ENCODE assay signal across 8 cellular contexts in genomic region chr12:110266980-110267620, GRCh38. TPM values are rescaled to one million over a fixed set of nuclear protein-coding genes. Genes with fewer than 3 reads are reported as not detected.
DNase-seq lines count a peak whose midpoint lies in the region; TF ChIP-seq lines count a peak whose summit lies in the region.

No MANE protein-coding gene starts in this region.

- H3K4me3 ChIP-seq in ovary (no peak overlapping the region), trophoblast cell (ENCODE audit: low read depth, low read length) (no peak overlapping the region)

- H3K9me3 ChIP-seq in ovary (no peaks in the 10 kb centered on the region), trophoblast cell (ENCODE audit: insufficient read depth, low read depth, low read length) (no peaks in the 10 kb centered on the region)

- H3K27ac ChIP-seq in ovary (no peak overlapping the region), trophoblast cell (ENCODE audit: low read depth, low read length) (no peak overlapping the region)

- TF ChIP-seq EP300 in ovary (IDR thresholded peaks at IDR 0.05) = no peak

- no peaks in the 10 kb centered on the region for H3K79me2 ChIP-seq in trophoblast cell (ENCODE audit: control insufficient read depth, insufficient read depth, low read length, poor library complexity)

- H2AK5ac ChIP-seq in trophoblast cell (ENCODE audit: low read length) = no peak overlapping the region

- 9 to 16% (median 10%) methylated on average over 9 of the region's 9 CpGs for WGBS in ovary, 3 donors
- WGBS in trophoblast cell (ENCODE audit: extremely low coverage, insufficient coverage, insufficient read length) = no CpG with 5 or more reads among the region's 9 CpGs

- H2BK12ac ChIP-seq in trophoblast cell (ENCODE audit: low read length) = no peak overlapping the region

- no peaks in the 10 kb centered on the region for H3K79me1 ChIP-seq in trophoblast cell (ENCODE audit: low read length)

- no peaks in the 10 kb centered on the region for H3K36me3 ChIP-seq in ovary
- H3K36me3 ChIP-seq in trophoblast cell (ENCODE audit: control insufficient read depth in 1 of 2, insufficient read depth in 2 of 2, low read length in 2 of 2) = no peaks in the 10 kb centered on the region

- DNase-seq in DMS153 treated with DMSO at 0.1 percent for 48 hours (lab: John Stamatoyannopoulos, UW; ENCODE audit: unreplicated experiment) = peak; percentile 40
- peak; percentile 62 for DNase-seq in NCI-H2196 (lab: John Stamatoyannopoulos, UW; ENCODE audit: unreplicated experiment)
- DNase-seq in dermis blood vessel endothelial cell = peak; percentile 90
- DNase-seq in ovary = peak; percentile 49 to 65 (median 59)
- DNase-seq in central memory CD4-positive, alpha-beta T cell = no peak
- no peak for DNase-seq in SW 1271 (lab: John Stamatoyannopoulos, UW)
- no peak for DNase-seq in trophoblast cell
- DNase-seq in activated effector memory CD4-positive, alpha-beta T cell treated with Interleukin-2 at 50 U/mL for 16 hours = no peak

- H4K12ac ChIP-seq in trophoblast cell (ENCODE audit: low read depth, low read length) = no peak overlapping the region

- H4K91ac ChIP-seq in trophoblast cell (ENCODE audit: low read depth, low read length) = no peak overlapping the region

- no peak for TF ChIP-seq CTCF in ovary (IDR thresholded peaks at IDR 0.05)

- H3K14ac ChIP-seq in trophoblast cell (ENCODE audit: low read length) = no peak overlapping the region

- no peak overlapping the region for H4K8ac ChIP-seq in trophoblast cell (ENCODE audit: low read depth, low read length)

- H3K4me1 ChIP-seq in ovary (ENCODE audit: insufficient read depth) (peaks cover 21% of the 10 kb centered on the region), trophoblast cell (ENCODE audit: control insufficient read depth in 1 of 2, insufficient read depth in 2 of 2, low read length in 2 of 2) (peaks cover 11 to 12% of the 10 kb centered on the region in 2 experiments)

- H3K18ac ChIP-seq in trophoblast cell (ENCODE audit: low read length) = no peak overlapping the region

- no peak overlapping the region for H3K4ac ChIP-seq in trophoblast cell (ENCODE audit: low read depth, low read length)

- no peak overlapping the region for H2BK120ac ChIP-seq in trophoblast cell (ENCODE audit: insufficient read depth, low read length, poor library complexity)

- no peak overlapping the region for H2BK5ac ChIP-seq in trophoblast cell (ENCODE audit: low read depth, low read length, poor library complexity)

- H3K27me3 ChIP-seq in ovary = no peaks in the 10 kb centered on the region
- no peaks in the 10 kb centered on the region for H3K27me3 ChIP-seq in trophoblast cell (ENCODE audit: insufficient read depth, low read length)

- no peak overlapping the region for H3K9ac ChIP-seq in trophoblast cell (ENCODE audit: low read length)

- no peak overlapping the region for H2AFZ ChIP-seq in trophoblast cell (ENCODE audit: insufficient read depth, low read length, poor library complexity)

- H3K23ac ChIP-seq in trophoblast cell (ENCODE audit: low read length) = no peak overlapping the region

- intact Hi-C loops in ovary (cut with DNase I) = no loop called here

- no peak overlapping the region for H3K4me2 ChIP-seq in trophoblast cell (ENCODE audit: low read length)

- TF ChIP-seq POLR2A in ovary (IDR thresholded peaks at IDR 0.05) = no peak

RNA-seq across cellular contexts. Expression of gene ATP2A2, which starts 13.9 kb away (rescaled TPM):
- total RNA-seq in dermis blood vessel endothelial cell (84.6 and 176 TPM in 2 replicates), ovary (100 to 1,000 TPM in 4 of 7 donors, 10 to 100 TPM in 3; 60.4 to 164 (median 137) TPM)
- polyA plus RNA-seq in ovary = 100 to 1,000 TPM in 1 of 2 donors, 10 to 100 TPM in 1; 54.2 to 183 TPM
- 110 and 113 TPM in 2 replicates for polyA plus RNA-seq in trophoblast cell (2013)

Comparison
In these comparisons a context has a peak if more than half of its experiments do, and no peak if none do; other contexts are left out.
1. DNase-seq: peak in DMS153 treated with DMSO at 0.1 percent for 48 hours (single experiment), NCI-H2196 (single experiment), dermis blood vessel endothelial cell (single experiment) and ovary (5 of 5); none in central memory CD4-positive, alpha-beta T cell (single experiment), SW 1271 (0 of 2), trophoblast cell (0 of 2) and activated effector memory CD4-positive, alpha-beta T cell treated with Interleukin-2 at 50 U/mL for 16 hours (single experiment).